8 cellular contexts compared by ENCODE assay signal in genomic region chr11:119149371-119150275, GRCh38. TPM values are rescaled to one million over a fixed set of nuclear protein-coding genes. Genes with fewer than 3 reads are reported as not detected.
A peak's percentile ranks its signal among the peaks of the same experiment; 100 is the strongest.
DNase-seq lines count a peak whose midpoint lies in the region; ATAC-seq and TF ChIP-seq lines count a peak whose summit lies in the region.

No MANE protein-coding gene starts in this region.

- peak overlapping the region; percentile 48 for H3K4me3 ChIP-seq in GM12864 (ENCODE audit: low read depth, low read length)
- peak overlapping the region; percentile 38 to 75 (median 65) for H3K4me3 ChIP-seq in Peyer's patch
- peak overlapping the region; percentile 58 for H3K4me3 ChIP-seq in fibroblast of villous mesenchyme (ENCODE audit: low read depth, low read length)
- H3K4me3 ChIP-seq in psoas muscle: peak overlapping the region; percentile 77

- H3K27ac ChIP-seq in Peyer's patch (no peak overlapping the region), psoas muscle (no peak overlapping the region)

- H3K4me1 ChIP-seq in Peyer's patch (peaks cover 0 to 15% (median 8%) of the 10 kb centered on the region in 4 donors), psoas muscle (peaks cover 9% of the 10 kb centered on the region)

- ATAC-seq in psoas muscle (peak; percentile 29 to 33 (median 30)), HG03521 (IDR thresholded peaks at IDR 0.05; ENCODE audit: unreplicated experiment) (no peak), GM21576 (IDR thresholded peaks at IDR 0.05; ENCODE audit: unreplicated experiment) (no peak), GM18858 (IDR thresholded peaks at IDR 0.05; ENCODE audit: unreplicated experiment) (no peak)

- TF ChIP-seq POLR2A in Peyer's patch (IDR thresholded peaks at IDR 0.05): no peak

- H3K27me3 ChIP-seq in Peyer's patch (peaks cover 4 to 11% of the 10 kb centered on the region in 2 donors), psoas muscle (ENCODE audit: insufficient read depth in 3 of 3, low read length in 2 of 3) (peaks cover 0 to 10% (median 0%) of the 10 kb centered on the region in 3 donors)

- DNase-seq in GM12864 (ENCODE audit: low read depth) (no peak), Peyer's patch (no peak), fibroblast of villous mesenchyme (ENCODE audit: low read depth) (no peak), psoas muscle (no peak), NCI-H1930 (lab: John Stamatoyannopoulos, UW) (no peak)

- intact Hi-C loops in psoas muscle (cut with DNase I): loop anchor here (5.0 to 10.0 kb wide), 3 partner anchors 43 to 175 kb away; no protein-coding TSS in a partner anchor

- TF ChIP-seq CTCF in GM12864 (IDR thresholded peaks at IDR 0.05; ENCODE audit: low read depth, low read length, missing control alignments) (no peak), Peyer's patch (IDR thresholded peaks at IDR 0.05) (no peak), fibroblast of villous mesenchyme (IDR thresholded peaks at IDR 0.05; ENCODE audit: insufficient read depth, low read depth, low read length) (no peak), psoas muscle (IDR thresholded peaks at IDR 0.05) (no peak)

- 23 to 33% (median 25%) methylated on average over 45 to 63 of the region's 63 CpGs for WGBS in psoas muscle, 3 donors

- no peaks in the 10 kb centered on the region for H3K9me3 ChIP-seq in Peyer's patch
- H3K9me3 ChIP-seq in psoas muscle: no peaks in the 10 kb centered on the region

- H3K36me3 ChIP-seq in Peyer's patch (no peaks in the 10 kb centered on the region), psoas muscle (ENCODE audit: insufficient read depth in 1 of 2, low read depth in 1 of 2) (no peaks in the 10 kb centered on the region)

RNA-seq across cellular contexts. Expression of gene ABCG4, which starts 0.8 kb away (rescaled TPM):
- total RNA-seq in Peyer's patch (not detected), fibroblast of villous mesenchyme (under 0.01 and 0.86 TPM in 2 replicates), psoas muscle (under 1 TPM in 3 of 4 donors, not detected in 1; 0.12 to 0.38 (median 0.30) TPM)
- polyA plus RNA-seq in psoas muscle: under 1 TPM; 0.03 to 0.22 (median 0.08) TPM

RNA-seq across cellular contexts. Expression of gene NLRX1, which starts 18.9 kb away (rescaled TPM):
- total RNA-seq in Peyer's patch (10 to 100 TPM in 3 of 4 donors, 1 to 10 TPM in 1; 8.3 to 28.6 (median 21.3) TPM), fibroblast of villous mesenchyme (16.4 and 17.7 TPM in 2 replicates), psoas muscle (10 to 100 TPM; 18.1 to 28.7 (median 27.1) TPM)
- polyA plus RNA-seq in psoas muscle: 10 to 100 TPM in 2 of 3 donors, 1 to 10 TPM in 1; 8.8 to 15.4 (median 10.3) TPM

RNA-seq across cellular contexts. Expression of gene HINFP, which starts 28.2 kb away (rescaled TPM):
- total RNA-seq in Peyer's patch (10 to 100 TPM; 28.1 to 67.9 (median 49.0) TPM), fibroblast of villous mesenchyme (18.6 and 20.3 TPM in 2 replicates), psoas muscle (10 to 100 TPM; 10.1 to 16.2 (median 14.3) TPM)
- 10 to 100 TPM in 2 of 3 donors, 1 to 10 TPM in 1; 8.3 to 20.6 (median 10.9) TPM for polyA plus RNA-seq in psoas muscle

RNA-seq across cellular contexts. Expression of gene NHERF4, which starts 35.7 kb away (rescaled TPM):
- total RNA-seq in Peyer's patch: 100 to 1,000 TPM in 3 of 4 donors, 10 to 100 TPM in 1; 31.4 to 222 (median 173) TPM
- not detected in 2 replicates for total RNA-seq in fibroblast of villous mesenchyme
- not detected for total RNA-seq in psoas muscle
- under 1 TPM; 0.06 to 0.17 (median 0.07) TPM for polyA plus RNA-seq in psoas muscle

RNA-seq across cellular contexts. Expression of gene C2CD2L, which starts 42.5 kb away (rescaled TPM):
- 100 to 1,000 TPM in 1 of 4 donors, 10 to 100 TPM in 3; 13.2 to 107 (median 81.8) TPM for total RNA-seq in Peyer's patch
- 4.5 and 5.6 TPM in 2 replicates for total RNA-seq in fibroblast of villous mesenchyme
- 10 to 100 TPM; 10.9 to 16.8 (median 15.0) TPM for total RNA-seq in psoas muscle
- polyA plus RNA-seq in psoas muscle: 10 to 100 TPM; 14.5 to 28.7 (median 15.2) TPM

Comparison
In these comparisons a context has a peak if more than half of its experiments do, and no peak if none do; other contexts are left out.
1. ATAC-seq: peak in psoas muscle (4 of 4); none in HG03521 (single experiment), GM21576 (single experiment) and GM18858 (single experiment).
2. Peak in every context shown above with its lines, with median percentiles within 50 percentile points of each other: H3K4me3 ChIP-seq.